Comparison of ENCODE assay signal across 25 cellular contexts in genomic region chr3:5304188-5304587, GRCh38.
"Had no signal": no experiment of that assay in that cellular context is flagged by ENCODE, and none has a peak within 500 bp of the region (broad histone marks: within the 10 kb centered on the region; RNA-seq: fewer than 3 reads in every experiment).

No MANE protein-coding gene starts in this region.

- H3K27me3 ChIP-seq: dorsolateral prefrontal cortex, esophagus squamous epithelium, gastrocnemius medialis, heart right ventricle, left lung had no signal

- ATAC-seq: esophagus mucosa; gastrocnemius medialis; left lung; naive thymus-derived CD4-positive, alpha-beta T cell had no signal

- H3K27ac ChIP-seq: coronary artery, dorsolateral prefrontal cortex, epithelial cell of prostate, esophagus squamous epithelium, gastrocnemius medialis, heart right ventricle, left lung, lower lobe of right lung had no signal

- FAIRE-seq: colon, kidney had no signal

- H3K4me1 ChIP-seq: esophagus squamous epithelium, gastrocnemius medialis, left lung, lower lobe of right lung had no signal

- H3K9me3 ChIP-seq: esophagus squamous epithelium, gastrocnemius medialis, heart right ventricle, left lung, lower lobe of right lung had no signal

- H3K4me3 ChIP-seq: coronary artery, dorsolateral prefrontal cortex, esophagus squamous epithelium, gastrocnemius medialis, heart right ventricle, left lung, lower lobe of right lung had no signal

- H3K36me3 ChIP-seq: esophagus squamous epithelium, gastrocnemius medialis, heart right ventricle, left lung, lower lobe of right lung had no signal

- DNase-seq: dermis blood vessel endothelial cell; dorsolateral prefrontal cortex; effector CD4-positive, alpha-beta T cell; effector memory CD4-positive, alpha-beta T cell; erythroblast; esophagus squamous epithelium; foreskin fibroblast; gastrocnemius medialis; glutamatergic neuron; head of caudate nucleus; heart right ventricle; hippocampal formation; immature natural killer cell; islet precursor cell; kidney; kidney glomerular epithelial cell; left lung; left ventricle myocardium superior; lower lobe of right lung; mesenchymal stem cell; naive thymus-derived CD4-positive, alpha-beta T cell had no signal
